8 cellular contexts compared by ENCODE assay signal in genomic region chr19:37932985-37933953, GRCh38. TPM values are rescaled to one million over a fixed set of nuclear protein-coding genes. Genes with fewer than 3 reads are reported as not detected.
DNase-seq lines count a peak whose midpoint lies in the region; ATAC-seq and TF ChIP-seq lines count a peak whose summit lies in the region.

No MANE protein-coding gene starts in this region.

- TF ChIP-seq CTCF in brain microvascular endothelial cell (IDR thresholded peaks at IDR 0.05; ENCODE audit: low read depth, low read length, missing control alignments), result no peak

- H3K27me3 ChIP-seq in MG63, result no peaks in the 10 kb centered on the region
- H3K27me3 ChIP-seq in brain microvascular endothelial cell (replicated peaks), result no peaks in the 10 kb centered on the region

- in situ Hi-C loops in brain microvascular endothelial cell (cut with HindIII; ENCODE audit: low pct_ligation_motif_present, low sequenced_read_pairs), result no loop called here

- DNase-seq in COLO668 (lab: John Stamatoyannopoulos, UW; ENCODE audit: unreplicated experiment) (peak; percentile 75), MG63 (peak; percentile 62), brain microvascular endothelial cell (no peak), mucosa of gallbladder (ENCODE audit: low spot score) (peak; percentile 58), mesenteric fat pad (ENCODE audit: low spot score) (no peak)
- no peak for DNase-seq in central memory CD4-positive, alpha-beta T cell
- no peak for DNase-seq in stimulated activated naive CD4-positive, alpha-beta T cell (lab: John Stamatoyannopoulos, UW)

- H3K9me3 ChIP-seq in MG63, result no peaks in the 10 kb centered on the region

- H3K4me3 ChIP-seq in MG63, result no peak overlapping the region
- no peak overlapping the region for H3K4me3 ChIP-seq in brain microvascular endothelial cell (ENCODE audit: low read depth, low read length)

- ATAC-seq in GM18502 (IDR thresholded peaks at IDR 0.05; ENCODE audit: poor library complexity, unreplicated experiment), result no peak

- H3K27ac ChIP-seq in brain microvascular endothelial cell, result peak overlapping the region; percentile 89

- H3K36me3 ChIP-seq in MG63, result peaks cover 9% of the 10 kb centered on the region
- H3K36me3 ChIP-seq in brain microvascular endothelial cell (replicated peaks), result no peaks in the 10 kb centered on the region

RNA-seq across cellular contexts. Expression of gene SIPA1L3, which starts 26.3 kb away (rescaled TPM):
- total RNA-seq in MG63 (2014; rRNA removed; shearing (Covaris generic); ENCODE audit: low replicate concordance), result 13.8 and 18.0 TPM in 2 replicates
- total RNA-seq in mucosa of gallbladder, result 74.6 TPM
- total RNA-seq in mesenteric fat pad, result 16.1 TPM

RNA-seq across cellular contexts. Expression of gene WDR87, which starts 26.9 kb away (rescaled TPM):
- not detected in 2 replicates for total RNA-seq in MG63 (2014; rRNA removed; shearing (Covaris generic); ENCODE audit: low replicate concordance)
- total RNA-seq in mucosa of gallbladder (not detected), mesenteric fat pad (not detected)

Comparison
In these comparisons a context has a peak if more than half of its experiments do, and no peak if none do; other contexts are left out.
1. DNase-seq: peak in COLO668 (single experiment), MG63 (single experiment) and mucosa of gallbladder (single experiment); none in brain microvascular endothelial cell (single experiment), central memory CD4-positive, alpha-beta T cell (single experiment), stimulated activated naive CD4-positive, alpha-beta T cell (0 of 6) and mesenteric fat pad (single experiment).